ENCODE assay signal across 8 cellular contexts in the genomic region with DNA sequence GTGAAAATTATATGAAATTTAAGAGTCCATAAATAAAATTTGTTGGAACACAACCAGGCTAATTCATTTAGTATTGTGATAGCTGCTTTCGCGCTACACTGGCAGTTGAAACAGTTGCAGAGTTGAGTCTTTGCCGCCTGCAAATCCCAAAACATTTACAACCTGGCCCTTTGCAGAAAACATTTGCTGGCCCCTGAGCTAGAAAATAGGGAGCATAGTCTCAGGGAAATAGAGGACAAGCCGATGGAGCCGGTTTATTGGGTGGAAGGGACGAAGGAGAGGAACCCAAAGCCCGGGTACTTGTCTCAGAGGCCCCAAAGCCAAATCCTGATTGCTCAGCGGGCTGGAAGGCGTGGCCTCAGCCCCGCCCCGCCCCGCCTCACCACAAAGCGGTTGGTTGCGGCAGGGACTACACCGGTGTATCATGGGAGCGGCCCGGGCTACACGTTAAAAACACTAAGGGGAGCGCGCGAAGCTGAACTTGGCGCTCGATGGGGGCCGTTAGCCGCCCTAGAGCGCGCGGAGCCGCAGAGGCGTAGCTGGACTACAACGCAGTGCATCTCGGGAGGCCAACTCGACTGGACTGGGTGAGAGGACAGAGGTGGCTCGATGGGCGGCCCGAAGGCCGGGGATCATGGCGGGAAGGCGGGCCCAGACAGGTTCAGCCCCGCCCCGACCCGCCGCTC.
A peak's percentile ranks its signal among the peaks of the same experiment; 100 is the strongest.
DNase-seq lines count a peak whose midpoint lies in the region; ATAC-seq and TF ChIP-seq lines count a peak whose summit lies in the region.

No MANE protein-coding gene starts in this region.

- peaks cover 66% of the 10 kb centered on the region for H3K4me1 ChIP-seq in BLaER1

- H3K4me3 ChIP-seq in BLaER1 (peak overlapping the region; percentile 90), coronary artery (peak overlapping the region; percentile 97)

- peak overlapping the region; percentile 90 for H3K4me2 ChIP-seq in BLaER1

- peaks cover 41% of the 10 kb centered on the region for H4K20me1 ChIP-seq in BLaER1

- H3K27me3 ChIP-seq in BLaER1, result no peaks in the 10 kb centered on the region

- H3K9me3 ChIP-seq in BLaER1, result no peaks in the 10 kb centered on the region

- H3K36me3 ChIP-seq in BLaER1, result peaks cover 55% of the 10 kb centered on the region

- DNase-seq in NCI-H524 treated with DMSO at 0.1 percent for 48 hours (lab: John Stamatoyannopoulos, UW) (peak; percentile 85), coronary artery (ENCODE audit: low spot score) (peak; percentile 91), left kidney (ENCODE audit: low read depth, low spot score) (peak; percentile 99)
- peak; percentile 93 for DNase-seq in activated CD4-positive, alpha-beta T cell treated with anti-CD3 and anti-CD28 coated beads for 48 hours
- peak; percentile 91 for DNase-seq in stimulated activated CD4-positive, alpha-beta T cell treated with anti-CD3 and anti-CD28 coated beads, Interleukin-1b, Interleukin-23, amount 100 ng/mL, for 48 hours

- no peak for TF ChIP-seq CTCF in coronary artery (IDR thresholded peaks at IDR 0.05)

- peak overlapping the region; percentile 84 for H3K9ac ChIP-seq in BLaER1

- ATAC-seq in GM19324 (IDR thresholded peaks at IDR 0.05; ENCODE audit: low FRiP score, unreplicated experiment) (peak; percentile 86), HG03460 (IDR thresholded peaks at IDR 0.05; ENCODE audit: unreplicated experiment) (peak; percentile 84)

- peak overlapping the region; percentile 85 for H3K27ac ChIP-seq in BLaER1
- peak overlapping the region; percentile 53 to 98 for H3K27ac ChIP-seq in coronary artery

Comparison
In these comparisons a context has a peak if more than half of its experiments do, and no peak if none do; other contexts are left out.
1. Peak in every context shown above with its lines: DNase-seq, ATAC-seq, H3K4me3 ChIP-seq and H3K27ac ChIP-seq.